ENCODE assay signal across 9 cellular contexts in genomic region chr17:43543771-43544575, GRCh38. TPM values are rescaled to one million over a fixed set of nuclear protein-coding genes. Genes with fewer than 3 reads are reported as not detected.
A peak's percentile ranks its signal among the peaks of the same experiment; 100 is the strongest.
DNase-seq lines count a peak whose midpoint lies in the region; ATAC-seq and TF ChIP-seq lines count a peak whose summit lies in the region.
"Had no signal": no experiment of that assay in that cellular context is flagged by ENCODE, and none has a peak within 500 bp of the region (broad histone marks: within the 10 kb centered on the region; RNA-seq: fewer than 3 reads in every experiment).

No MANE protein-coding gene starts in this region.

- TF ChIP-seq POLR2A in lower leg skin (IDR thresholded peaks at IDR 0.05): no peak

- H3K27me3 Mint-ChIP-seq in Calu3 (ENCODE audit: unreplicated experiment) (no peaks in the 10 kb centered on the region), mesothelial cell of epicardium (ENCODE audit: low read depth) (peaks cover 81% of the 10 kb centered on the region)

- no peaks in the 10 kb centered on the region for H3K9me3 ChIP-seq in HUES64 (ENCODE audit: insufficient read depth, low read depth, low read length)
- H3K9me3 ChIP-seq: heart left ventricle had no signal

- no peaks in the 10 kb centered on the region for H3K9me3 Mint-ChIP-seq in Calu3 (ENCODE audit: low read depth, unreplicated experiment)
- H3K9me3 Mint-ChIP-seq in mesothelial cell of epicardium: no peaks in the 10 kb centered on the region

- peaks cover 18% of the 10 kb centered on the region for H3K27me3 ChIP-seq in HUES64 (ENCODE audit: insufficient read depth, low read length)

- peaks cover 46% of the 10 kb centered on the region for H3K36me3 Mint-ChIP-seq in Calu3 (ENCODE audit: insufficient read depth, unreplicated experiment)
- H3K36me3 Mint-ChIP-seq in mesothelial cell of epicardium: no peaks in the 10 kb centered on the region

- no peaks in the 10 kb centered on the region for H3K36me3 ChIP-seq in HUES64 (ENCODE audit: insufficient read depth, low read length)
- H3K36me3 ChIP-seq: heart left ventricle had no signal

- H3K27ac ChIP-seq in HUES64 (ENCODE audit: low read depth, low read length): peak overlapping the region; percentile 88; the same call in 1 of the 2 replicates

- peaks cover 55% of the 10 kb centered on the region for H3K4me1 ChIP-seq in HUES64 (ENCODE audit: insufficient read depth, low read length)

- peak; percentile 47 for DNase-seq in Calu3
- peak; percentile 29 for DNase-seq in astrocyte of the hippocampus (ENCODE audit: low read depth, low spot score)
- no peak for DNase-seq in mesothelial cell of epicardium (ENCODE audit: low spot score in 2 of 2, unreplicated experiment in 2 of 2)
- DNase-seq in lower leg skin (ENCODE audit: low spot score in 2 of 2): no peak
- DNase-seq in sciatic nerve (ENCODE audit: low spot score): no peak
- no peak for DNase-seq in foreskin melanocyte
- DNase-seq in glomerular visceral epithelial cell (ENCODE audit: extremely low spot score): no peak
- DNase-seq: heart left ventricle had no signal

- H3K4me1 Mint-ChIP-seq in Calu3 (ENCODE audit: low read depth, unreplicated experiment) (peaks cover 42% of the 10 kb centered on the region), mesothelial cell of epicardium (peaks cover 32% of the 10 kb centered on the region)

- no peak for TF ChIP-seq CTCF in Calu3 (IDR thresholded peaks at IDR 0.05; ENCODE audit: unreplicated experiment)
- TF ChIP-seq CTCF in mesothelial cell of epicardium (IDR thresholded peaks at IDR 0.05; ENCODE audit: unreplicated experiment): no peak
- no peak for TF ChIP-seq CTCF in lower leg skin (IDR thresholded peaks at IDR 0.05)

- intact Hi-C loops in Calu3 (cut with micrococcal nuclease; ENCODE audit: unreplicated experiment) (no loop called here), lower leg skin (cut with DNase I; ENCODE audit: low total_unique reads) (no loop called here), sciatic nerve (cut with DNase I) (no loop called here)

- H3K27ac Mint-ChIP-seq in Calu3 (ENCODE audit: unreplicated experiment): peak overlapping the region; percentile 94
- H3K27ac Mint-ChIP-seq in mesothelial cell of epicardium: no peak overlapping the region

- H3K4me3 Mint-ChIP-seq in Calu3 (ENCODE audit: low read depth, unreplicated experiment): peak overlapping the region; percentile 83
- peak overlapping the region; percentile 69 for H3K4me3 Mint-ChIP-seq in mesothelial cell of epicardium

- peak overlapping the region; percentile 76 for H3K9ac ChIP-seq in HUES64 (ENCODE audit: low read depth, low read length)

- H3K4me3 ChIP-seq in HUES64 (ENCODE audit: low read length): peak overlapping the region; percentile 76
- H3K4me3 ChIP-seq in lower leg skin (ENCODE audit: low read depth, poor library complexity, severe bottlenecking): no peak overlapping the region

- TSS peak; percentile 66 for BruUV-seq in Calu3 (replicated peaks; lab: Mats Ljungman, UMichigan)

- 6% methylated on average over 7 of the region's 7 CpGs for WGBS in HUES64
- WGBS in lower leg skin, 2 donors: 52 to 59% methylated on average over 7 of the region's 7 CpGs

- ATAC-seq in sciatic nerve: no peak
- ATAC-seq: heart left ventricle had no signal

- CTCF ChIA-PET in Calu3 (lab: Charles Lee): interaction anchor here (0.7 kb wide), 2 partner anchors 36 to 60 kb away, joined by 3 to 4 read pairs; partner anchors contain the start of gene DHX8

RNA-seq across cellular contexts. Expression of gene ETV4, which starts 2.2 kb away (rescaled TPM):
- total RNA-seq in Calu3 (2022) (80.3 and 85.6 TPM in 2 replicates), mesothelial cell of epicardium (4.4 to 5.6 TPM (median 5.4 TPM) in 3 replicates), lower leg skin (1 to 10 TPM; 3.7 to 8.8 (median 6.5) TPM), sciatic nerve (7.1 TPM)
- polyA plus RNA-seq in HUES64 (2013, experiment 1 of 2): 86.7 TPM
- 87.0 TPM for polyA plus RNA-seq in HUES64 (2013, experiment 2 of 2)

Comparison
In these comparisons a context has a peak if more than half of its experiments do, and no peak if none do; other contexts are left out.
1. DNase-seq: peak in Calu3 (single experiment) and astrocyte of the hippocampus (single experiment); none in mesothelial cell of epicardium (0 of 2), lower leg skin (0 of 2), sciatic nerve (single experiment), foreskin melanocyte (single experiment) and glomerular visceral epithelial cell (single experiment).